Comparison of ENCODE assay signal across 24 cellular contexts in genomic region chr4:1092026-1092982, GRCh38. TPM values are rescaled to one million over a fixed set of nuclear protein-coding genes. Genes with fewer than 3 reads are reported as not detected.
DNase-seq lines count a peak whose midpoint lies in the region; ATAC-seq, FAIRE-seq and TF ChIP-seq lines count a peak whose summit lies in the region.
"Had no signal": no experiment of that assay in that cellular context is flagged by ENCODE, and none has a peak within 500 bp of the region (broad histone marks: within the 10 kb centered on the region; RNA-seq: fewer than 3 reads in every experiment).

No MANE protein-coding gene starts in this region.

- H3K9me3 ChIP-seq in A673 (ENCODE audit: low read depth, low read length, poor library complexity, severe bottlenecking): no peaks in the 10 kb centered on the region
- H3K9me3 ChIP-seq in K562 (replicated peaks; ENCODE audit: control insufficient read depth, insufficient read depth, low read depth, low read length): 0 out of 2 replicates have a peak, but pooled peaks cover 1% of the 10 kb centered on the region
- peaks cover 0 to 5% of the 10 kb centered on the region in 2 donors for H3K9me3 ChIP-seq in lung (ENCODE audit: control insufficient read depth in 2 of 2, insufficient read depth in 1 of 2, low read length in 1 of 2)
- H3K9me3 ChIP-seq: adrenal gland, uterus had no signal

- no peak for TF ChIP-seq POLR2A in K562 (conservative IDR thresholded peaks at IDR 0.05)

- in situ Hi-C loops in GM13977 (cut with MboI; ENCODE audit: low pct_unique_long_range_greater_than_20kb, low sequenced_read_pairs, unreplicated experiment) (no loop called here), K562 (cut with MboI) (no loop called here)

- BruUV-seq in A673 (replicated peaks; lab: Mats Ljungman, UMichigan) (no TSS peak), K562 (replicated peaks; lab: Mats Ljungman, UMichigan) (no TSS peak)

- intact Hi-C loops in A673 (cut with micrococcal nuclease; ENCODE audit: unreplicated experiment): no loop called here
- intact Hi-C loops in K562 (cut with micrococcal nuclease): no loop called here

- no peak for TF ChIP-seq EP300 in K562 (IDR thresholded peaks at IDR 0.05; ENCODE audit: low read length)

- no peak for TF ChIP-seq RAD21 in K562 (CRISPR knock-in tag; conservative IDR thresholded peaks at IDR 0.05 in 1 of 2, IDR thresholded peaks at IDR 0.05 in 1 of 2)

- H2AFZ ChIP-seq in K562 (ENCODE audit: low read depth, low read length): peak overlapping the region; percentile 49

- FAIRE-seq in K562 (lab: Jason Lieb, UNC): no peak
- FAIRE-seq: G401.6, H54, keratinocyte, RCC 7860 had no signal

- H3K9ac ChIP-seq in K562 (ENCODE audit: insufficient read depth in 1 of 2, low read depth in 2 of 2, low read length in 2 of 2): no peak overlapping the region

- H3K4me2 ChIP-seq in K562 (ENCODE audit: insufficient read depth, low read length): no peak overlapping the region

- TF ChIP-seq CTCF in A673 (conservative IDR thresholded peaks at IDR 0.05; ENCODE audit: low read depth, low read length) (peak; percentile 45; the same call in 1 of the 2 replicates), GM13977 (IDR thresholded peaks at IDR 0.05; ENCODE audit: extremely low read depth, insufficient read depth, missing control alignments) (peak; percentile 8), K562 (IDR thresholded peaks at IDR 0.05 in 2 of 3, conservative IDR thresholded peaks at IDR 0.05 in 1 of 3; ENCODE audit: insufficient read depth in 2 of 3, low read depth in 1 of 3, low read length in 3 of 3) (peak; percentile 19 to 31 (median 25); a peak in 4 of 6 replicates), lung (IDR thresholded peaks at IDR 0.05; ENCODE audit: control extremely low read depth, extremely low read depth) (no peak)

- no peak for DNase-seq in A673 (ENCODE audit: low spot score)
- no peak for DNase-seq in GM13977 (ENCODE audit: low spot score)
- DNase-seq in K562 (ENCODE audit: extremely low read depth in 1 of 4, low spot score in 3 of 4): peak in 1 of 4 experiments; percentile 32
- no peak for DNase-seq in lung (ENCODE audit: low spot score)
- DNase-seq in UCSD-AML1 (lab: John Stamatoyannopoulos, UW; ENCODE audit: unreplicated experiment): no peak
- no peak for DNase-seq in cortex of kidney (lab: John Stamatoyannopoulos, UW)
- DNase-seq: activated CD4-positive, alpha-beta memory T cell treated with anti-CD3 and anti-CD28 coated beads, Interleukin-2, amount 10 ng/mL, durations not matched to agents 7 days and 5 days; adrenal gland; Calu3; central memory CD4-positive, alpha-beta T cell; effector memory CD8-positive, alpha-beta T cell; heart left ventricle; Kasumi-1; NCI-H1417; NCI-H69; retina; SW 1271; uterus had no signal

- no peaks in the 10 kb centered on the region for H3K27me3 ChIP-seq in A673 (replicated peaks; ENCODE audit: insufficient read depth, low read depth, low read length, poor library complexity)
- H3K27me3 ChIP-seq in K562 (ENCODE audit: control insufficient read depth in 2 of 2, insufficient read depth in 2 of 2, low read length in 2 of 2): peaks cover 0 to 48% of the 10 kb centered on the region in 2 experiments; a peak in 3 of 5 replicates
- H3K27me3 ChIP-seq in lung (ENCODE audit: control insufficient read depth, insufficient read depth): no peaks in the 10 kb centered on the region
- H3K27me3 ChIP-seq: adrenal gland, uterus had no signal

- no peaks in the 10 kb centered on the region for H3K36me3 ChIP-seq in A673 (ENCODE audit: insufficient read depth, low read length, poor library complexity, severe bottlenecking)
- no peaks in the 10 kb centered on the region for H3K36me3 ChIP-seq in K562 (ENCODE audit: control insufficient read depth, insufficient read depth, low read length)
- no peaks in the 10 kb centered on the region for H3K36me3 ChIP-seq in lung (ENCODE audit: control insufficient read depth in 2 of 2, insufficient read depth in 2 of 2, low read length in 2 of 2)
- H3K36me3 ChIP-seq: adrenal gland, heart left ventricle, uterus had no signal

- H3K9me1 ChIP-seq in K562 (ENCODE audit: control insufficient read depth, insufficient read depth, low read length): no peaks in the 10 kb centered on the region

- POLR2A ChIA-PET in A673 (lab: Charles Lee; ENCODE audit: low non-redundant PET): no interaction called here
- POLR2A ChIA-PET in K562 (lab: Yijun Ruan, JAX): interaction anchor here (0.6 to 1.2 kb wide), 3 partner anchors 9 to 212 kb away, joined by 3 to 5 read pairs (median 3); no protein-coding TSS in a partner anchor

- 11% methylated on average over 28 of the region's 28 CpGs for WGBS in K562 (ENCODE audit: insufficient coverage, low coverage, missing lambda C conversion rate)
- WGBS in lung, 2 donors: 71 to 85% methylated on average over 28 of the region's 28 CpGs

- CTCF ChIA-PET in A673 (lab: Charles Lee): no interaction called here
- CTCF ChIA-PET in K562 (lab: Yijun Ruan, JAX; ENCODE audit: low intra/inter-chr PET ratio): no interaction called here

- H3K79me2 ChIP-seq in K562 (ENCODE audit: control insufficient read depth, insufficient read depth, low read length): no peaks in the 10 kb centered on the region

- ATAC-seq in K562 (peak; percentile 88), lung (ENCODE audit: insufficient read depth, low FRiP score) (peak; percentile 27), HG02973 (IDR thresholded peaks at IDR 0.05; ENCODE audit: unreplicated experiment) (no peak), HG02938 (IDR thresholded peaks at IDR 0.05; ENCODE audit: unreplicated experiment) (no peak)
- ATAC-seq: effector memory CD8-positive, alpha-beta T cell had no signal

- H3K4me3 ChIP-seq in A673 (ENCODE audit: low read depth, low read length, poor library complexity, severe bottlenecking) (no peak overlapping the region), K562 (no peak overlapping the region), lung (no peak overlapping the region)
- H3K4me3 ChIP-seq: adrenal gland, heart left ventricle, uterus had no signal

- no peaks in the 10 kb centered on the region for H4K20me1 ChIP-seq in K562 (replicated peaks; ENCODE audit: control insufficient read depth, insufficient read depth, low read length)

- H3K4me1 ChIP-seq in A673 (ENCODE audit: insufficient read depth, low read length, poor library complexity, severe bottlenecking) (no peaks in the 10 kb centered on the region), K562 (replicated peaks in 1 of 2; ENCODE audit: control insufficient read depth in 2 of 2, insufficient read depth in 2 of 2, low read length in 2 of 2) (peaks cover 0 to 8% of the 10 kb centered on the region in 2 experiments; a peak in 1 of 5 replicates), lung (ENCODE audit: control insufficient read depth in 2 of 2, insufficient read depth in 2 of 2, low read length in 2 of 2) (peaks cover 0 to 3% of the 10 kb centered on the region in 2 donors)
- H3K4me1 ChIP-seq: adrenal gland, heart left ventricle, uterus had no signal

- H3K27ac ChIP-seq in A673 (ENCODE audit: low read depth, low read length, poor library complexity, severe bottlenecking) (no peak overlapping the region), K562 (ENCODE audit: extremely low read depth, low read depth, low read length) (no peak overlapping the region), lung (ENCODE audit: low read depth in 1 of 2, low read length in 1 of 2) (no peak overlapping the region)
- H3K27ac ChIP-seq: adrenal gland, heart left ventricle, uterus had no signal

TF ChIP-seq in K562, 482 proteins besides CTCF, POLR2A, EP300 and RAD21 (continues in another document):
- TF ChIP-seq ZBTB7A (IDR thresholded peaks at IDR 0.05; ENCODE audit: borderline replicate concordance, control insufficient read depth, low read depth, low read length) (peak; percentile 34; the same call in 1 of the 2 replicates), TFAM (CRISPR knock-in tag; conservative IDR thresholded peaks at IDR 0.05) (no peak), ZSCAN32 (CRISPR knock-in tag; IDR thresholded peaks at IDR 0.05) (no peak)
- TF ChIP-seq, protein P1, sequence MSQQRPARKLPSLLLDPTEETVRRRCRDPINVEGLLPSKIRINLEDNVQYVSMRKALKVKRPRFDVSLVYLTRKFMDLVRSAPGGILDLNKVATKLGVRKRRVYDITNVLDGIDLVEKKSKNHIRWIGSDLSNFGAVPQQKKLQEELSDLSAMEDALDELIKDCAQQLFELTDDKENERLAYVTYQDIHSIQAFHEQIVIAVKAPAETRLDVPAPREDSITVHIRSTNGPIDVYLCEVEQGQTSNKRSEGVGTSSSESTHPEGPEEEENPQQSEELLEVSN (IDR thresholded peaks at IDR 0.05; ENCODE audit: borderline replicate concordance in 1 of 2, extremely low read depth in 1 of 2, insufficient read depth in 1 of 2, insufficient read length in 1 of 2, low read depth in 1 of 2, low read length in 1 of 2, poor library complexity in 1 of 2, severe bottlenecking in 1 of 2): peak in 1 of 2 experiments; percentile 62

RNA-seq across cellular contexts. Expression of gene RNF212, which starts 21.1 kb away (rescaled TPM):
- 2.4 and 2.8 TPM in 2 replicates for total RNA-seq in A673 (2021)
- not detected in 2 replicates for total RNA-seq in K562 (2011; cell fraction: chromatin; rRNA removed; ENCODE audit: low replicate concordance)
- total RNA-seq in K562 (2011; cell fraction: nucleolus; rRNA removed): not detected in 2 replicates
- total RNA-seq in K562 (2011; cell fraction: nucleoplasm; rRNA removed): not detected in 2 replicates
- not detected in 2 replicates for total RNA-seq in K562 (2014; rRNA removed)
- not detected in 2 replicates for total RNA-seq in K562 (2014; rRNA removed; fragmentation: Illumina TruSeq; extraction: Trizol)
- not detected in 2 replicates for total RNA-seq in K562 (2015; rRNA removed; fragmentation: Illumina TruSeq; extraction: Trizol)
- not detected in 2 replicates for total RNA-seq in K562 (2021)
- polyA plus RNA-seq in K562 (2011; rRNA removed): not detected in 2 replicates
- polyA plus RNA-seq in K562 (2011; cell fraction: cytosol; rRNA removed): not detected in 2 replicates
- not detected in 2 replicates for polyA plus RNA-seq in K562 (2011; cell fraction: nucleus; rRNA removed)
- polyA plus RNA-seq in K562 (2012): not detected in 2 replicates
- not detected in 2 replicates for polyA plus RNA-seq in K562 (2014; fragmentation: Illumina TruSeq; extraction: Trizol)
- polyA plus RNA-seq in K562 (2014; fragmentation: Nextera tagmentation; extraction: Ambion mirVana): not detected
- 0.04 TPM in 1 of 2 replicates, not detected in the other for polyA plus RNA-seq in K562 (2014; rRNA removed)
- polyA minus RNA-seq in K562 (2011; rRNA and poly(A)+ RNA removed): not detected in 2 replicates
- polyA minus RNA-seq in K562 (2011; cell fraction: cytosol; rRNA and poly(A)+ RNA removed): not detected in 2 replicates
- not detected in 2 replicates for polyA minus RNA-seq in K562 (2011; cell fraction: nucleus; rRNA and poly(A)+ RNA removed)
- total RNA-seq in lung: 1 to 10 TPM; 4.5 to 8.8 TPM
- 1 to 10 TPM; 3.5 to 6.2 TPM for polyA plus RNA-seq in lung
- total RNA-seq: Calu3 had no signal

Comparison
In these comparisons a context has a peak if more than half of its experiments do, and no peak if none do; other contexts are left out.
1. ATAC-seq: peak in K562 (single experiment) and lung (single experiment); none in HG02973 (single experiment) and HG02938 (single experiment).